8 cellular contexts compared by ENCODE assay signal in genomic region chr6:71420693-71421328, GRCh38.
A peak's percentile ranks its signal among the peaks of the same experiment; 100 is the strongest.
DNase-seq lines count a peak whose midpoint lies in the region; ATAC-seq and TF ChIP-seq lines count a peak whose summit lies in the region.

No MANE protein-coding gene starts in this region.

- H3K4me3 ChIP-seq in Panc1 (ENCODE audit: low read depth in 2 of 2, low read length in 2 of 2) (peak overlapping the region; percentile 83 to 87), skeletal muscle tissue (ENCODE audit: low read length in 3 of 3) (peak overlapping the region; percentile 90 to 91 (median 90))

- no TSS peak for BruUV-seq in Panc1 (replicated peaks; lab: Mats Ljungman, UMichigan)

- TF ChIP-seq CTCF in Panc1 (IDR thresholded peaks at IDR 0.05): no peak

- DNase-seq in Ammon's horn (ENCODE audit: low spot score) (peak; percentile 97), Panc1 (ENCODE audit: low read depth, low spot score) (peak; percentile 89), cortex of kidney (lab: John Stamatoyannopoulos, UW) (peak; percentile 92), islet precursor cell (peak; percentile 99), RKO (ENCODE audit: low spot score) (no peak)

- POLR2A ChIA-PET in Panc1 (lab: Charles Lee): no interaction called here

- intact Hi-C loops in Panc1 (cut with micrococcal nuclease; ENCODE audit: unreplicated experiment): no loop called here

- H3K27me3 ChIP-seq in Panc1 (ENCODE audit: control insufficient read depth, insufficient read depth, low read length) (no peaks in the 10 kb centered on the region), skeletal muscle tissue (ENCODE audit: control insufficient read depth in 3 of 3, insufficient read depth in 3 of 3, low read length in 3 of 3) (no peaks in the 10 kb centered on the region)

- peak overlapping the region; percentile 80 to 98 (median 95) for H3K9ac ChIP-seq in skeletal muscle tissue (ENCODE audit: low read depth in 1 of 3, low read length in 3 of 3)

- H3K36me3 ChIP-seq in Panc1 (ENCODE audit: control insufficient read depth, insufficient read depth, low read length) (peaks cover 8% of the 10 kb centered on the region; the same call in 1 of the 2 replicates), skeletal muscle tissue (ENCODE audit: control insufficient read depth in 3 of 3, insufficient read depth in 3 of 3, low read length in 3 of 3) (peaks cover 8 to 13% (median 9%) of the 10 kb centered on the region in 3 donors)

- H3K27ac ChIP-seq in Panc1 (ENCODE audit: low read length): peak overlapping the region; percentile 100
- peak overlapping the region; percentile 93 for H3K27ac ChIP-seq in skeletal muscle tissue (ENCODE audit: low read depth, low read length)

- CTCF ChIA-PET in Panc1 (lab: Charles Lee): interaction anchor here (0.6 kb wide), 1 partner anchor 1828 kb away, joined by 9 read pairs; no protein-coding TSS in a partner anchor

- in situ Hi-C loops in Panc1 (cut with HindIII; ENCODE audit: low pct_unique_long_range_greater_than_20kb, low sequenced_read_pairs): no loop called here

- ATAC-seq in GM18870 (IDR thresholded peaks at IDR 0.05; ENCODE audit: unreplicated experiment) (peak; percentile 88), HG03342 (IDR thresholded peaks at IDR 0.05; ENCODE audit: unreplicated experiment) (peak; percentile 94), Panc1 (peak; percentile 96)

- H3K9me3 ChIP-seq in Panc1 (ENCODE audit: control insufficient read depth, insufficient read depth, low read depth, low read length) (no peaks in the 10 kb centered on the region), skeletal muscle tissue (ENCODE audit: control insufficient read depth in 3 of 3, low read length in 3 of 3) (no peaks in the 10 kb centered on the region)

- H3K4me1 ChIP-seq in Panc1 (ENCODE audit: control insufficient read depth, insufficient read depth, low read length) (peaks cover 41% of the 10 kb centered on the region), skeletal muscle tissue (ENCODE audit: control insufficient read depth in 3 of 3, insufficient read depth in 3 of 3, low read length in 3 of 3) (peaks cover 13 to 14% (median 14%) of the 10 kb centered on the region in 3 donors)
